ENCODE assay signal across 12 cellular contexts in the genomic region with DNA sequence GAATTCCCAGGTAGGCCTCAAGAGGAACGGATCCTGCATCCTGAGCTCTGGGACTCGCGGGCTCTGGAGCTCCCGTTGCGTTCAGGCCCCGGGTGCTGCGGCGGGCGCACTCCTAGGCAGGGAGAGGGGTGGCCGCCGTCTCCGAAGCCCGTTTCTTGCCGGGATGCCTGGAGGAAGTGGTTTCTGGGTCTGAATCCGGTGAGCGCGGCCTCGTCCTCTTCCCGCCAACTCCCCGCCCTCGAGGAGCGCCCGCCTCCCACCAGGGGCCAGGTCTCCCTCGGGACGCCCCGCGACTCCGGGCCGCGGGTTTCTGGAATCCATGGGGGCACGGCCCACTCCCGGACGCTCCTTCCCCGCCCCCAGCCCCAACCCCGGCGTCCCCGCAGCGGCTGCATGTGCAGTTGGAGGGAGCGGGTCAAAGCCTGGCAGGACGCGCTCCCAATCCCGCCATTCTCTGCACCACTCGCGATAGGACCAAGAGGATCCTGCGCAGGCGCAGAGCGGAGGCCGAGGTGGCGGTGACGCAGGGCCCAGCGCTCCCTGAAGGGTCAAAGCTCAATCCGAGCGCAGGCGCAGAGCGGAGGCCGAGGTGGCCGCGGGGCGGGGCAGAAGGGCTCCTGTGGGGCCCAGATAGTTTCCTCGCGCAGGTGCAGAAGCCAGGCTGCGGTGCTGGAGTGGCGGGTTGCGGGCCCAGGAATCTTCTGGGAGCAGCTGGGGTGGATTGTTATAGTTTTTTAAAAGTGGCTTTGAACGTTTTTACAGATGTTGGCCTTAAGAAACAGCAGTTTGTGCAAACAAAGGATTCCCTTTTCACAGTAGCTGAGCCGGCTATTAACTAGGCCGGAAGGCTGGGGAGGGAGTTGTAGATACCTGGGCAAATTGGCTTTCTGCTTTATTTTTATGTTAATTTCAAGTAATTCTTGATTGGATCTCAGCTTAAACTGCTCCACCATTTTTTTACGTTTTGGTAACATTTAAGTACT.
DNase-seq lines count a peak whose midpoint lies in the region; ATAC-seq and TF ChIP-seq lines count a peak whose summit lies in the region.
"Had no signal": no experiment of that assay in that cellular context is flagged by ENCODE, and none has a peak within 500 bp of the region (broad histone marks: within the 10 kb centered on the region; RNA-seq: fewer than 3 reads in every experiment).

No MANE protein-coding gene starts in this region.

- H4K12ac ChIP-seq in trophoblast cell (ENCODE audit: low read depth, low read length) = no peak overlapping the region

- H3K79me1 ChIP-seq in trophoblast cell (ENCODE audit: low read length) = no peaks in the 10 kb centered on the region

- H3K36me3 ChIP-seq in mucosa of descending colon (ENCODE audit: low read depth) = no peaks in the 10 kb centered on the region
- no peaks in the 10 kb centered on the region for H3K36me3 ChIP-seq in transverse colon
- H3K36me3 ChIP-seq in trophoblast cell (ENCODE audit: control insufficient read depth in 1 of 2, insufficient read depth in 2 of 2, low read length in 2 of 2) = no peaks in the 10 kb centered on the region

- H2AK5ac ChIP-seq in trophoblast cell (ENCODE audit: low read length) = no peak overlapping the region

- H2AFZ ChIP-seq in trophoblast cell (ENCODE audit: insufficient read depth, low read length, poor library complexity) = no peak overlapping the region

- H3K27me3 ChIP-seq in transverse colon = no peaks in the 10 kb centered on the region
- H3K27me3 ChIP-seq in trophoblast cell (ENCODE audit: insufficient read depth, low read length) = no peaks in the 10 kb centered on the region

- no peak overlapping the region for H3K18ac ChIP-seq in trophoblast cell (ENCODE audit: low read length)

- no peak overlapping the region for H3K4ac ChIP-seq in trophoblast cell (ENCODE audit: low read depth, low read length)

- no peak overlapping the region for H4K8ac ChIP-seq in trophoblast cell (ENCODE audit: low read depth, low read length)

- H3K9me3 ChIP-seq in mucosa of descending colon (peaks cover 49% of the 10 kb centered on the region), transverse colon (peaks cover 0 to 5% of the 10 kb centered on the region in 2 donors), trophoblast cell (ENCODE audit: insufficient read depth, low read depth, low read length) (peaks cover 5% of the 10 kb centered on the region)
- H3K9me3 ChIP-seq: Caco-2 had no signal

- H3K27ac Mint-ChIP-seq in activated naive CD4-positive, alpha-beta T cell treated with anti-CD3 and anti-CD28 coated beads for 36 hours = no peak overlapping the region
- H3K27ac Mint-ChIP-seq: activated T-cell treated with anti-CD3 and anti-CD28 coated beads, Interleukin-2, amount 50 U/mL, for 72 hours; effector memory CD8-positive, alpha-beta T cell had no signal

- H3K9me3 Mint-ChIP-seq in activated naive CD4-positive, alpha-beta T cell treated with anti-CD3 and anti-CD28 coated beads for 36 hours = peaks cover 5% of the 10 kb centered on the region

- H3K4me3 ChIP-seq in epithelial cell of proximal tubule (ENCODE audit: low read depth, low read length) (peak overlapping the region; percentile 11), mucosa of descending colon (no peak overlapping the region), transverse colon (no peak overlapping the region), trophoblast cell (ENCODE audit: low read depth, low read length) (no peak overlapping the region)

- no peak overlapping the region for H3K23ac ChIP-seq in trophoblast cell (ENCODE audit: low read length)

- no peak overlapping the region for H3K14ac ChIP-seq in trophoblast cell (ENCODE audit: low read length)

- H3K4me1 ChIP-seq in mucosa of descending colon (ENCODE audit: low read depth) (no peaks in the 10 kb centered on the region), transverse colon (no peaks in the 10 kb centered on the region), trophoblast cell (ENCODE audit: control insufficient read depth in 1 of 2, insufficient read depth in 2 of 2, low read length in 2 of 2) (no peaks in the 10 kb centered on the region)
- H3K4me1 ChIP-seq: Caco-2 had no signal

- CTCF ChIA-PET in activated naive CD4-positive, alpha-beta T cell treated with anti-CD3 and anti-CD28 coated beads for 36 hours (lab: Charles Lee) = no interaction called here

- H3K9ac ChIP-seq in trophoblast cell (ENCODE audit: low read length) = no peak overlapping the region

- WGBS in transverse colon (ENCODE audit: low coverage in 1 of 2), 2 donors = 59 to 67% methylated on average over 2 to 56 of the region's 68 CpGs
- WGBS in trophoblast cell (ENCODE audit: extremely low coverage, insufficient coverage, insufficient read length) = no CpG with 5 or more reads among the region's 68 CpGs

- no peak for TF ChIP-seq POLR2A in transverse colon (IDR thresholded peaks at IDR 0.05)

- no peak for TF ChIP-seq EP300 in transverse colon (IDR thresholded peaks at IDR 0.05; ENCODE audit: low read depth)

- no peak overlapping the region for H3K4me2 ChIP-seq in trophoblast cell (ENCODE audit: low read length)

- no peak overlapping the region for H3K4me3 Mint-ChIP-seq in activated naive CD4-positive, alpha-beta T cell treated with anti-CD3 and anti-CD28 coated beads for 36 hours
- H3K4me3 Mint-ChIP-seq: activated T-cell treated with anti-CD3 and anti-CD28 coated beads, Interleukin-2, amount 50 U/mL, for 72 hours; effector memory CD8-positive, alpha-beta T cell had no signal

- H4K91ac ChIP-seq in trophoblast cell (ENCODE audit: low read depth, low read length) = no peak overlapping the region

- H3K36me3 Mint-ChIP-seq in activated naive CD4-positive, alpha-beta T cell treated with anti-CD3 and anti-CD28 coated beads for 36 hours (ENCODE audit: low read depth) = no peaks in the 10 kb centered on the region

- H3K27ac ChIP-seq in transverse colon (no peak overlapping the region), trophoblast cell (ENCODE audit: low read depth, low read length) (no peak overlapping the region)

- ATAC-seq in mucosa of descending colon (no peak), GM18907 (IDR thresholded peaks at IDR 0.05; ENCODE audit: unreplicated experiment) (no peak), HG03025 (IDR thresholded peaks at IDR 0.05; ENCODE audit: low FRiP score, unreplicated experiment) (no peak)
- ATAC-seq: activated T-cell treated with anti-CD3 and anti-CD28 coated beads, Interleukin-2, amount 50 U/mL, for 72 hours; effector memory CD8-positive, alpha-beta T cell had no signal

- DNase-seq in activated naive CD4-positive, alpha-beta T cell treated with anti-CD3 and anti-CD28 coated beads for 36 hours = peak; percentile 4
- DNase-seq in activated naive CD4-positive, alpha-beta T cell treated with Interleukin-2 at 50 U/mL for 16 hours = no peak
- DNase-seq in epithelial cell of proximal tubule (ENCODE audit: low read depth) (no peak), mucosa of descending colon (peak; percentile 25 to 52 (median 42)), transverse colon (peak; percentile 7), trophoblast cell (no peak)
- DNase-seq: activated T-cell treated with anti-CD3 and anti-CD28 coated beads, Interleukin-2, amount 50 U/mL, for 72 hours; Caco-2; effector memory CD8-positive, alpha-beta T cell; T-helper 1 cell had no signal

- in situ Hi-C loops in transverse colon (cut with MboI; ENCODE audit: low pct_ligation_motif_present in 1 of 4, low pct_unique_long_range_greater_than_20kb in 1 of 4, low sequenced_read_pairs in 3 of 4) = no loop called here

- no peaks in the 10 kb centered on the region for H3K4me1 Mint-ChIP-seq in activated naive CD4-positive, alpha-beta T cell treated with anti-CD3 and anti-CD28 coated beads for 36 hours (ENCODE audit: low read depth)

- TF ChIP-seq CTCF in epithelial cell of proximal tubule (conservative IDR thresholded peaks at IDR 0.05; ENCODE audit: low read depth, low read length) = no peak
- no peak for TF ChIP-seq CTCF in mucosa of descending colon (IDR thresholded peaks at IDR 0.05)
- no peak for TF ChIP-seq CTCF in transverse colon (IDR thresholded peaks at IDR 0.05)

- no peak overlapping the region for H2BK5ac ChIP-seq in trophoblast cell (ENCODE audit: low read depth, low read length, poor library complexity)

- no peaks in the 10 kb centered on the region for H3K79me2 ChIP-seq in trophoblast cell (ENCODE audit: control insufficient read depth, insufficient read depth, low read length, poor library complexity)

- H2BK12ac ChIP-seq in trophoblast cell (ENCODE audit: low read length) = no peak overlapping the region

- H2BK120ac ChIP-seq in trophoblast cell (ENCODE audit: insufficient read depth, low read length, poor library complexity) = no peak overlapping the region

- intact Hi-C loops in activated naive CD4-positive, alpha-beta T cell treated with anti-CD3 and anti-CD28 coated beads for 36 hours (cut with micrococcal nuclease) = no loop called here
- intact Hi-C loops in mucosa of descending colon (cut with DNase I, micrococcal nuclease) (no loop called here), transverse colon (cut with DNase I; ENCODE audit: low total_unique reads) (no loop called here)

- peaks cover 11% of the 10 kb centered on the region for H3K27me3 Mint-ChIP-seq in activated naive CD4-positive, alpha-beta T cell treated with anti-CD3 and anti-CD28 coated beads for 36 hours (ENCODE audit: low read depth)

Comparison
In these comparisons a context has a peak if more than half of its experiments do, and no peak if none do; other contexts are left out.
1. DNase-seq: peak in activated naive CD4-positive, alpha-beta T cell treated with anti-CD3 and anti-CD28 coated beads for 36 hours (single experiment), mucosa of descending colon (3 of 3) and transverse colon (single experiment); none in activated naive CD4-positive, alpha-beta T cell treated with Interleukin-2 at 50 U/mL for 16 hours (single experiment), epithelial cell of proximal tubule (single experiment) and trophoblast cell (0 of 2).